ENCODE assay signal across 8 cellular contexts in the genomic region with DNA sequence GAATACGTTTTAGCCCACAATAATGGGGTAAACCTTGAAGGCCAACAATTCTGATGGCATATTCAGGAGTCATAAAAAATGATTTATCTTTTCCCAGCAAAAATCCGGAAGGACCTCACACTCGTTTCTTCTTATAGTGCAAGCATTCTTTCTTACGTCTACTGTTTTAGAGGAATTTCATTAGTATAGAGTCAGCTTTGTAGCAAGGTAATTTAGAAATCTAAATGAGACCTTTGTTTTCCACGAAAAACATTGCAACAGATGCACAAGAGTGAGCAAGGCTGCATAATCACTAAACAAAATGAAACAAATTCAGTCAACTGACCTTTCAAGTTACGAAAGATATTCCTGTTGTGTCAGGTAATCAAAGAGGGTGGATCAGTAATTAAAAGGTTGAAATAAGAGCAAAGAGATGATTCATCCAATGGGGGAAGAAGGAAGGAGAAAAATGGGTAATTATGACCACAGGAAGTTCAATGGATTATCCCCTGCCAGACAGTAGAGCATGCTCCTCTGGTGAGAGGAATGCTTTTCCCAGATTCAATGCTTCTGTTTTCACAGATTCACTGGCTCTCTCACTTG. TPM values are rescaled to one million over a fixed set of nuclear protein-coding genes. Genes with fewer than 3 reads are reported as not detected.
DNase-seq lines count a peak whose midpoint lies in the region; ATAC-seq and TF ChIP-seq lines count a peak whose summit lies in the region.

No MANE protein-coding gene starts in this region.

- H3K36me3 ChIP-seq in GM23338 (ENCODE audit: insufficient read depth) (0 out of 2 replicates have a peak, but pooled peaks cover 4% of the 10 kb centered on the region), WERI-Rb-1 (peaks cover 30% of the 10 kb centered on the region), hepatocyte (replicated peaks; ENCODE audit: insufficient read depth, low read depth) (no peaks in the 10 kb centered on the region)

- H3K27me3 ChIP-seq in GM23338 (ENCODE audit: insufficient read depth) (no peaks in the 10 kb centered on the region), WERI-Rb-1 (ENCODE audit: insufficient read depth, low read depth, severe bottlenecking) (no peaks in the 10 kb centered on the region), hepatocyte (no peaks in the 10 kb centered on the region)

- H3K4me3 ChIP-seq in GM23338 (peak overlapping the region; percentile 37), WERI-Rb-1 (ENCODE audit: low read depth, low read length) (peak overlapping the region; percentile 98), hepatocyte (peak overlapping the region; percentile 13)

- no peaks in the 10 kb centered on the region for H3F3A ChIP-seq in GM23338 (replicated peaks; ENCODE audit: low read depth)

- no peak for ATAC-seq in GM23338
- no peak for ATAC-seq in stimulated activated naive CD8-positive, alpha-beta T cell treated with anti-CD3 and anti-CD28 coated beads, Interleukin-15, amount 100 ng/mL, for 72 hours

- H3K4me3 Mint-ChIP-seq in GM23338 = peak overlapping the region; percentile 96
- peak overlapping the region; percentile 95 to 97 for H3K4me3 Mint-ChIP-seq in stimulated activated naive CD8-positive, alpha-beta T cell treated with anti-CD3 and anti-CD28 coated beads, Interleukin-15, amount 100 ng/mL, for 72 hours

- H3K27ac ChIP-seq in GM23338 (ENCODE audit: low read depth) = peak overlapping the region; percentile 41
- peak overlapping the region; percentile 100 for H3K27ac ChIP-seq in WERI-Rb-1
- H3K27ac ChIP-seq in hepatocyte = peak overlapping the region; percentile 99

- H3K4me1 Mint-ChIP-seq in GM23338 = peaks cover 37% of the 10 kb centered on the region
- peaks cover 45% of the 10 kb centered on the region for H3K4me1 Mint-ChIP-seq in stimulated activated naive CD8-positive, alpha-beta T cell treated with anti-CD3 and anti-CD28 coated beads, Interleukin-15, amount 100 ng/mL, for 72 hours

- H3K9me3 Mint-ChIP-seq in GM23338 = no peaks in the 10 kb centered on the region; the same call in 2 of the 3 replicates
- H3K9me3 Mint-ChIP-seq in stimulated activated naive CD8-positive, alpha-beta T cell treated with anti-CD3 and anti-CD28 coated beads, Interleukin-15, amount 100 ng/mL, for 72 hours = peaks cover 7 to 13% of the 10 kb centered on the region in 2 donors

- H4K20me1 ChIP-seq in GM23338 (replicated peaks; ENCODE audit: insufficient read depth) (peaks cover 28% of the 10 kb centered on the region), hepatocyte (ENCODE audit: insufficient read depth, poor library complexity, severe bottlenecking) (peaks cover 38% of the 10 kb centered on the region)

- peak overlapping the region; percentile 100 for H3K27ac Mint-ChIP-seq in GM23338
- H3K27ac Mint-ChIP-seq in stimulated activated naive CD8-positive, alpha-beta T cell treated with anti-CD3 and anti-CD28 coated beads, Interleukin-15, amount 100 ng/mL, for 72 hours = peak overlapping the region; percentile 99 to 100

- DNase-seq in A172 (ENCODE audit: low spot score) (peak; percentile 36), GM23338 (ENCODE audit: low spot score) (no peak), WERI-Rb-1 (no peak), hepatocyte (ENCODE audit: low spot score) (no peak), NCI-H345 treated with DMSO at 0.1 percent for 48 hours (lab: John Stamatoyannopoulos, UW; ENCODE audit: unreplicated experiment) (no peak), SKM-1 (lab: John Stamatoyannopoulos, UW; ENCODE audit: unreplicated experiment) (no peak)
- no peak for DNase-seq in stimulated activated naive CD8-positive, alpha-beta T cell treated with anti-CD3 and anti-CD28 coated beads, Interleukin-15, amount 100 ng/mL, for 72 hours
- DNase-seq in effector CD4-positive, alpha-beta T cell = no peak

- TF ChIP-seq CTCF in GM23338 (conservative IDR thresholded peaks at IDR 0.05; ENCODE audit: low read depth in 2 of 2) = 0 out of 4 replicates have a peak, but pooled peaks of 1 of the 2 experiments have one; percentile 7
- no peak for TF ChIP-seq CTCF in WERI-Rb-1 (IDR thresholded peaks at IDR 0.05; ENCODE audit: low read depth, low read length)
- no peak for TF ChIP-seq CTCF in hepatocyte (IDR thresholded peaks at IDR 0.05; ENCODE audit: poor library complexity)

- H3K9me3 ChIP-seq in WERI-Rb-1 (ENCODE audit: severe bottlenecking) = no peaks in the 10 kb centered on the region
- H3K9me3 ChIP-seq in hepatocyte (ENCODE audit: low read depth) = no peaks in the 10 kb centered on the region

- H3K79me2 ChIP-seq in GM23338 (replicated peaks; ENCODE audit: insufficient read depth) (peaks cover 39% of the 10 kb centered on the region), hepatocyte (peaks cover 39% of the 10 kb centered on the region)

- peak overlapping the region; percentile 39; the same call in 1 of the 2 replicates for H2AFZ ChIP-seq in GM23338
- peak overlapping the region; percentile 92 for H2AFZ ChIP-seq in hepatocyte

- H3K4me1 ChIP-seq in GM23338 (ENCODE audit: insufficient read depth) (peaks cover 30% of the 10 kb centered on the region), hepatocyte (ENCODE audit: insufficient read depth) (peaks cover 26% of the 10 kb centered on the region)

- H3K9me2 ChIP-seq in GM23338 (ENCODE audit: insufficient read depth) = no peaks in the 10 kb centered on the region; the same call in 1 of the 2 replicates
- no peaks in the 10 kb centered on the region for H3K9me2 ChIP-seq in hepatocyte (replicated peaks; ENCODE audit: insufficient read depth)

- H3K4me2 ChIP-seq in GM23338 (peak overlapping the region; percentile 61), hepatocyte (peak overlapping the region; percentile 76)

- peaks cover 26% of the 10 kb centered on the region for H3K36me3 Mint-ChIP-seq in GM23338 (ENCODE audit: low read depth)

- WGBS in hepatocyte (ENCODE audit: low lambda C conversion rate, missing lambda C conversion rate) = 46% methylated on average over 6 of the region's 6 CpGs

- peaks cover 9% of the 10 kb centered on the region for H3K27me3 Mint-ChIP-seq in GM23338 (ENCODE audit: insufficient read depth, low read depth, poor library complexity)
- H3K27me3 Mint-ChIP-seq in stimulated activated naive CD8-positive, alpha-beta T cell treated with anti-CD3 and anti-CD28 coated beads, Interleukin-15, amount 100 ng/mL, for 72 hours = no peaks in the 10 kb centered on the region

TF ChIP-seq in GM23338, 12 proteins besides CTCF, POLR2A, EP300 and RAD21 (continues in another document):
- TF ChIP-seq EZH2phosphoT487 (IDR thresholded peaks at IDR 0.05; ENCODE audit: unreplicated experiment) (no peak), JUNB (IDR thresholded peaks at IDR 0.05; ENCODE audit: unreplicated experiment) (no peak)

RNA-seq across cellular contexts. Expression of a gene that starts 0.6 kb away (rescaled TPM):
- 402 and 657 TPM in 2 replicates for total RNA-seq in A172 (2014; rRNA removed; shearing (Covaris generic))
- 1,054 and 1,579 TPM in 2 replicates for total RNA-seq in GM23338 (2014; rRNA removed; shearing (Covaris generic))
- polyA plus RNA-seq in GM23338 (2016; fragmentation: Nextera tagmentation; extraction: Ambion mirVana) = 210 and 214 TPM in 2 replicates
- 800 and 802 TPM in 2 replicates for total RNA-seq in hepatocyte
- polyA plus RNA-seq in hepatocyte = 152 and 161 TPM in 2 replicates

RNA-seq across cellular contexts. Expression of a gene that starts 22.1 kb away (rescaled TPM):
- total RNA-seq in A172 (2014; rRNA removed; shearing (Covaris generic)) = 45.6 and 53.9 TPM in 2 replicates
- 74.0 and 90.4 TPM in 2 replicates for total RNA-seq in GM23338 (2014; rRNA removed; shearing (Covaris generic))
- 79.6 and 96.3 TPM in 2 replicates for polyA plus RNA-seq in GM23338 (2016; fragmentation: Nextera tagmentation; extraction: Ambion mirVana)
- 50.1 and 65.2 TPM in 2 replicates for total RNA-seq in hepatocyte
- 31.9 and 40.5 TPM in 2 replicates for polyA plus RNA-seq in hepatocyte

RNA-seq across cellular contexts. Expression of a gene that starts 41.8 kb away (rescaled TPM):
- total RNA-seq in A172 (2014; rRNA removed; shearing (Covaris generic)) = 143 and 160 TPM in 2 replicates
- 83.2 and 84.7 TPM in 2 replicates for total RNA-seq in GM23338 (2014; rRNA removed; shearing (Covaris generic))
- 18.4 and 22.3 TPM in 2 replicates for polyA plus RNA-seq in GM23338 (2016; fragmentation: Nextera tagmentation; extraction: Ambion mirVana)
- 79.4 and 81.6 TPM in 2 replicates for total RNA-seq in hepatocyte
- polyA plus RNA-seq in hepatocyte = 23.6 and 25.7 TPM in 2 replicates

Comparison
In these comparisons a context has a peak if more than half of its experiments do, and no peak if none do; other contexts are left out.
1. H3K27ac ChIP-seq: peak in every context shown above with its lines; median percentile 100 in WERI-Rb-1; 99 in hepatocyte; 41 in GM23338.
2. H3K4me3 ChIP-seq: peak in every context shown above with its lines; median percentile 98 in WERI-Rb-1; 37 in GM23338; 13 in hepatocyte.